Comparison of ENCODE assay signal across 11 cellular contexts in genomic region chr20:52959125-52959524, GRCh38. TPM values are rescaled to one million over a fixed set of nuclear protein-coding genes. Genes with fewer than 3 reads are reported as not detected.
DNase-seq lines count a peak whose midpoint lies in the region; TF ChIP-seq lines count a peak whose summit lies in the region.
"Had no signal": no experiment of that assay in that cellular context is flagged by ENCODE, and none has a peak within 500 bp of the region (broad histone marks: within the 10 kb centered on the region; RNA-seq: fewer than 3 reads in every experiment).

No MANE protein-coding gene starts in this region.

- no peak overlapping the region for H3K9ac ChIP-seq in OCI-LY1 (ENCODE audit: low read length)
- H3K9ac ChIP-seq: BLaER1 had no signal

- DNase-seq in NCI-H1417 (lab: John Stamatoyannopoulos, UW) (peak; percentile 80 to 95 (median 87)), epithelial cell of proximal tubule (ENCODE audit: low read depth) (no peak), HK-2 (ENCODE audit: unreplicated experiment) (no peak), NCI-H1930 (lab: John Stamatoyannopoulos, UW) (no peak), ACHN (no peak)
- DNase-seq in effector memory CD4-positive, alpha-beta T cell, result no peak
- DNase-seq: activated naive CD4-positive, alpha-beta T cell treated with Interleukin-2 at 50 U/mL for 16 hours; left colon had no signal

- in situ Hi-C loops in ACHN (cut with HindIII; ENCODE audit: low pct_ligation_motif_present, low pct_unique_long_range_greater_than_20kb, low sequenced_read_pairs), result no loop called here

- H2AFZ ChIP-seq in OCI-LY1 (ENCODE audit: low read length), result peak overlapping the region; percentile 97; the same call in 1 of the 2 replicates

- H3K27me3 ChIP-seq in OCI-LY1 (ENCODE audit: insufficient read depth, low read length), result no peaks in the 10 kb centered on the region; the same call in 1 of the 2 replicates
- no peaks in the 10 kb centered on the region for H3K27me3 ChIP-seq in effector memory CD4-positive, alpha-beta T cell (replicated peaks; ENCODE audit: control insufficient read depth, insufficient read depth, low read length, poor library complexity, severe bottlenecking)
- H3K27me3 ChIP-seq: BLaER1 had no signal

- H3K9me3 ChIP-seq in OCI-LY1 (ENCODE audit: low read length), result no peaks in the 10 kb centered on the region
- H3K9me3 ChIP-seq in effector memory CD4-positive, alpha-beta T cell (ENCODE audit: control insufficient read depth, low read length), result no peaks in the 10 kb centered on the region
- H3K9me3 ChIP-seq: BLaER1 had no signal

- no peaks in the 10 kb centered on the region for H3K36me3 ChIP-seq in OCI-LY1 (ENCODE audit: insufficient read depth, low read length)
- no peaks in the 10 kb centered on the region for H3K36me3 ChIP-seq in effector memory CD4-positive, alpha-beta T cell (ENCODE audit: control insufficient read depth, insufficient read depth, low read length)
- H3K36me3 ChIP-seq: BLaER1 had no signal

- no peaks in the 10 kb centered on the region for H4K20me1 ChIP-seq in OCI-LY1 (ENCODE audit: insufficient read depth, low read length)
- H4K20me1 ChIP-seq: BLaER1 had no signal

- no peak overlapping the region for H3K27ac ChIP-seq in C4-2B
- no peak overlapping the region for H3K27ac ChIP-seq in OCI-LY1 (ENCODE audit: low read depth, low read length, poor library complexity, severe bottlenecking)
- H3K27ac ChIP-seq in effector memory CD4-positive, alpha-beta T cell (ENCODE audit: insufficient read depth, low read length, poor library complexity, severe bottlenecking), result no peak overlapping the region
- H3K27ac ChIP-seq: BLaER1 had no signal

- TF ChIP-seq CTCF in C4-2B (conservative IDR thresholded peaks at IDR 0.05) (peak; percentile 29), OCI-LY1 (IDR thresholded peaks at IDR 0.05; ENCODE audit: low read length) (peak; percentile 34), epithelial cell of proximal tubule (conservative IDR thresholded peaks at IDR 0.05; ENCODE audit: low read depth, low read length) (peak; percentile 23)

- peaks cover 9% of the 10 kb centered on the region for H3K4me1 ChIP-seq in OCI-LY1 (ENCODE audit: insufficient read depth, low read length, severe bottlenecking)
- no peaks in the 10 kb centered on the region for H3K4me1 ChIP-seq in effector memory CD4-positive, alpha-beta T cell (ENCODE audit: control insufficient read depth, insufficient read depth, low read length, poor library complexity, severe bottlenecking)

- H3K4me3 ChIP-seq in OCI-LY1 (ENCODE audit: low read depth, low read length, poor library complexity, severe bottlenecking) (no peak overlapping the region), epithelial cell of proximal tubule (ENCODE audit: low read depth, low read length) (no peak overlapping the region)
- H3K4me3 ChIP-seq in effector memory CD4-positive, alpha-beta T cell (ENCODE audit: insufficient read depth, low read depth, low read length, poor library complexity, severe bottlenecking), result no peak overlapping the region
- H3K4me3 ChIP-seq: BLaER1 had no signal

- H3K79me2 ChIP-seq in OCI-LY1 (ENCODE audit: insufficient read depth, low read length), result no peaks in the 10 kb centered on the region

- H3K9me2 ChIP-seq in OCI-LY1 (ENCODE audit: low read depth, low read length), result no peaks in the 10 kb centered on the region

- no peaks in the 10 kb centered on the region; the same call in 1 of the 2 replicates for H3F3A ChIP-seq in OCI-LY1 (ENCODE audit: insufficient read depth, low read length)

- peak overlapping the region; percentile 51; the same call in 1 of the 2 replicates for H3K4me2 ChIP-seq in OCI-LY1 (ENCODE audit: low read length)
- H3K4me2 ChIP-seq: BLaER1 had no signal

RNA-seq across cellular contexts. Expression of gene TSHZ2, which starts 13.0 kb away (rescaled TPM):
- total RNA-seq in epithelial cell of proximal tubule, result 0.06 TPM in 1 of 2 replicates, not detected in the other

Comparison
In these comparisons a context has a peak if more than half of its experiments do, and no peak if none do; other contexts are left out.
1. DNase-seq: peak in NCI-H1417 (3 of 3); none in epithelial cell of proximal tubule (single experiment), effector memory CD4-positive, alpha-beta T cell (0 of 3), HK-2 (single experiment), NCI-H1930 (0 of 2) and ACHN (single experiment).
2. Peak in every context shown above with its lines, with median percentiles within 50 percentile points of each other: CTCF ChIP-seq.